ENCODE assay signal across 1 cellular context in the genomic region with DNA sequence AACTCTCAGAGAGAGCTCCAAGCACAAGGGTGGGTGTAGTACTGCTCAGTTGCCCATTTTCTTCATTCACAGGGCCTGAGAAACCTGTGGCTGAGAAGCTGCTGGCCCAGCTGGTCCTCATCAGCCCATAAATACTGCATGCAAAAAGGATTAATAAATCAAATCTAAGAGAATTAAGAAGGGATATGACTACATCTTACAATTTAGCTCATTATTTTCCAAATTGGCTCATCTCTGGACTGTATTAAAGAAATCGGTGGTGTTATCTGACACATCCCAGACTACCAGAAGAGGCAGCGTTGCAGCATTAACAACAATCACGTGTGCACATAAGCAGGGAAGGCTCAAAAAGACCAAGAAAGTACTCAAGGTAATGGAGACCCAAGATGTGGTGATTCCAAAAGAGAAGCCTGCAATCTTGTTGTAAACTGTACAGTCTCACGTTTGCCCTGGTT.
TF ChIP-seq lines count a peak whose summit lies in the region.

No MANE protein-coding gene starts in this region.

TF ChIP-seq in SK-N-SH treated with all-trans-retinoic acid at 6 μM for 48 hours, 23 proteins besides CTCF, POLR2A, EP300 and RAD21 (continued from another document):
- TF ChIP-seq, protein P1, sequence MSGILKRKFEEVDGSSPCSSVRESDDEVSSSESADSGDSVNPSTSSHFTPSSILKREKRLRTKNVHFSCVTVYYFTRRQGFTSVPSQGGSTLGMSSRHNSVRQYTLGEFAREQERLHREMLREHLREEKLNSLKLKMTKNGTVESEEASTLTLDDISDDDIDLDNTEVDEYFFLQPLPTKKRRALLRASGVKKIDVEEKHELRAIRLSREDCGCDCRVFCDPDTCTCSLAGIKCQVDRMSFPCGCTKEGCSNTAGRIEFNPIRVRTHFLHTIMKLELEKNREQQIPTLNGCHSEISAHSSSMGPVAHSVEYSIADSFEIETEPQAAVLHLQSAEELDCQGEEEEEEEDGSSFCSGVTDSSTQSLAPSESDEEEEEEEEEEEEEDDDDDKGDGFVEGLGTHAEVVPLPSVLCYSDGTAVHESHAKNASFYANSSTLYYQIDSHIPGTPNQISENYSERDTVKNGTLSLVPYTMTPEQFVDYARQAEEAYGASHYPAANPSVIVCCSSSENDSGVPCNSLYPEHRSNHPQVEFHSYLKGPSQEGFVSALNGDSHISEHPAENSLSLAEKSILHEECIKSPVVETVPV (CRISPR knock-in tag; IDR thresholded peaks at IDR 0.05), result 0 out of 2 replicates have a peak, but pooled peaks have one; percentile 34
- TF ChIP-seq ZNF70 (CRISPR knock-in tag; IDR thresholded peaks at IDR 0.05) (0 out of 2 replicates have a peak, but pooled peaks have one; percentile 11), PPARA (CRISPR knock-in tag; IDR thresholded peaks at IDR 0.05; ENCODE audit: borderline replicate concordance) (no peak), ZFP30 (CRISPR knock-in tag; IDR thresholded peaks at IDR 0.05) (no peak), RARB (CRISPR knock-in tag; IDR thresholded peaks at IDR 0.05) (no peak), ZC3H10 (CRISPR knock-in tag; IDR thresholded peaks at IDR 0.05) (no peak), TCF4 (CRISPR knock-in tag; IDR thresholded peaks at IDR 0.05; ENCODE audit: borderline replicate concordance) (peak; percentile 96), ESRRG (CRISPR knock-in tag; IDR thresholded peaks at IDR 0.05) (no peak), ZNF565 (CRISPR knock-in tag; conservative IDR thresholded peaks at IDR 0.05; ENCODE audit: low read depth) (0 out of 2 replicates have a peak, but pooled peaks have one; percentile 33), SNAI2 (CRISPR knock-in tag; IDR thresholded peaks at IDR 0.05) (no peak), CSDC2 (CRISPR knock-in tag; IDR thresholded peaks at IDR 0.05) (no peak)
